ENCODE assay signal across 36 cellular contexts in genomic region chr15:89743011-89743410, GRCh38. TPM values are rescaled to one million over a fixed set of nuclear protein-coding genes. Genes with fewer than 3 reads are reported as not detected.
"Had no signal": no experiment of that assay in that cellular context is flagged by ENCODE, and none has a peak within 500 bp of the region (broad histone marks: within the 10 kb centered on the region; RNA-seq: fewer than 3 reads in every experiment).

No MANE protein-coding gene starts in this region.

- ATAC-seq: activated T-cell treated with anti-CD3 and anti-CD28 coated beads, Interleukin-2, amount 50 U/mL, for 72 hours; effector memory CD8-positive, alpha-beta T cell; gastroesophageal sphincter; heart right ventricle; WTC11 had no signal

- H3K27ac Mint-ChIP-seq: activated CD4-positive, alpha-beta memory T cell treated with anti-CD3 and anti-CD28 coated beads, Interleukin-2, amount 10 ng/mL, durations not matched to agents 7 days and 5 days; activated CD4-positive, alpha-beta T cell treated with anti-CD3 and anti-CD28 coated beads, Interleukin-2, amount 10 ng/mL, durations not matched to agents 7 days and 5 days; activated naive CD8-positive, alpha-beta T cell; activated T-cell treated with anti-CD3 and anti-CD28 coated beads, Interleukin-2, amount 50 U/mL, for 24 hours; activated T-cell treated with anti-CD3 and anti-CD28 coated beads, Interleukin-2, amount 50 U/mL, for 72 hours; effector memory CD8-positive, alpha-beta T cell; WTC11 had no signal

- H2AFZ ChIP-seq: hepatocyte had no signal

- DNase-seq: activated CD4-positive, alpha-beta memory T cell treated with anti-CD3 and anti-CD28 coated beads, Interleukin-2, amount 10 ng/mL, durations not matched to agents 7 days and 5 days; activated CD4-positive, alpha-beta T cell treated with anti-CD3 and anti-CD28 coated beads for 1 hour; activated CD4-positive, alpha-beta T cell treated with anti-CD3 and anti-CD28 coated beads for 4 hours; activated CD4-positive, alpha-beta T cell treated with anti-CD3 and anti-CD28 coated beads, Interleukin-2, amount 10 ng/mL, durations not matched to agents 7 days and 5 days; activated CD4-positive, alpha-beta T cell treated with anti-CD3 and anti-CD28 coated beads, Interleukin-2, amount 50 U/mL, for 4 hours; activated CD8-positive, alpha-beta memory T cell treated with anti-CD3 and anti-CD28 coated beads, Interleukin-2, amount 50 U/mL, for 48 hours; activated effector memory CD4-positive, alpha-beta T cell treated with Interleukin-2 at 50 U/mL for 16 hours; activated gamma-delta T cell treated with Interleukin-2 at 50 U/mL for 16 hours; activated naive CD4-positive, alpha-beta T cell treated with anti-CD3 and anti-CD28 coated beads, Interleukin-2, amount 50 U/mL, for 16 hours; activated naive CD4-positive, alpha-beta T cell treated with Interleukin-2 at 50 U/mL for 16 hours; activated T-cell treated with anti-CD3 and anti-CD28 coated beads for 4 hours; activated T-cell treated with anti-CD3 and anti-CD28 coated beads, Interleukin-2, amount 50 U/mL, for 24 hours; activated T-cell treated with anti-CD3 and anti-CD28 coated beads, Interleukin-2, amount 50 U/mL, for 72 hours; amniotic stem cell; anterior cingulate cortex; brain microvascular endothelial cell; caudate nucleus; cortex of kidney; dermis blood vessel endothelial cell; effector CD4-positive, alpha-beta T cell; effector memory CD8-positive, alpha-beta T cell; erythroblast; esophagus squamous epithelium; foreskin melanocyte; heart right ventricle; T-helper 2 cell had no signal

- H3K36me3 ChIP-seq: brain microvascular endothelial cell, esophagus squamous epithelium, gastroesophageal sphincter, heart right ventricle had no signal

- H3K27me3 ChIP-seq: brain microvascular endothelial cell had no signal

- H3K4me3 Mint-ChIP-seq: activated CD4-positive, alpha-beta memory T cell treated with anti-CD3 and anti-CD28 coated beads, Interleukin-2, amount 10 ng/mL, durations not matched to agents 7 days and 5 days; activated CD4-positive, alpha-beta T cell treated with anti-CD3 and anti-CD28 coated beads, Interleukin-2, amount 10 ng/mL, durations not matched to agents 7 days and 5 days; activated naive CD8-positive, alpha-beta T cell; activated T-cell treated with anti-CD3 and anti-CD28 coated beads, Interleukin-2, amount 50 U/mL, for 24 hours; activated T-cell treated with anti-CD3 and anti-CD28 coated beads, Interleukin-2, amount 50 U/mL, for 72 hours; effector memory CD8-positive, alpha-beta T cell; WTC11 had no signal

- H3K27ac ChIP-seq: brain microvascular endothelial cell, esophagus squamous epithelium, gastroesophageal sphincter, heart right ventricle, hepatocyte had no signal

- H3K9me3 ChIP-seq: esophagus squamous epithelium, gastroesophageal sphincter, heart right ventricle had no signal

- H3K4me2 ChIP-seq: hepatocyte had no signal

- H3K9me3 Mint-ChIP-seq: activated CD4-positive, alpha-beta memory T cell treated with anti-CD3 and anti-CD28 coated beads, Interleukin-2, amount 10 ng/mL, durations not matched to agents 7 days and 5 days; activated CD4-positive, alpha-beta T cell treated with anti-CD3 and anti-CD28 coated beads, Interleukin-2, amount 10 ng/mL, durations not matched to agents 7 days and 5 days; activated T-cell treated with anti-CD3 and anti-CD28 coated beads, Interleukin-2, amount 50 U/mL, for 24 hours; activated T-cell treated with anti-CD3 and anti-CD28 coated beads, Interleukin-2, amount 50 U/mL, for 72 hours; effector memory CD8-positive, alpha-beta T cell; WTC11 had no signal

- FAIRE-seq: astrocyte, colon had no signal

- H3K4me3 ChIP-seq: esophagus squamous epithelium, gastroesophageal sphincter, heart right ventricle, hepatocyte had no signal

- H3K27me3 Mint-ChIP-seq: activated CD4-positive, alpha-beta memory T cell treated with anti-CD3 and anti-CD28 coated beads, Interleukin-2, amount 10 ng/mL, durations not matched to agents 7 days and 5 days; activated CD4-positive, alpha-beta T cell treated with anti-CD3 and anti-CD28 coated beads, Interleukin-2, amount 10 ng/mL, durations not matched to agents 7 days and 5 days had no signal

- H3K36me3 Mint-ChIP-seq: activated naive CD8-positive, alpha-beta T cell; WTC11 had no signal

- H3K4me1 ChIP-seq: gastroesophageal sphincter had no signal

RNA-seq across cellular contexts. Expression of gene MESP1, which starts 8.0 kb away (rescaled TPM):
- total RNA-seq: astrocyte had no signal
- polyA plus RNA-seq: fibroblast of lung had no signal

RNA-seq across cellular contexts. Expression of gene MESP2, which starts 33.1 kb away (rescaled TPM):
- total RNA-seq: activated CD4-positive, alpha-beta memory T cell treated with anti-CD3 and anti-CD28 coated beads, Interleukin-2, amount 10 ng/mL, durations not matched to agents 7 days and 5 days; activated CD4-positive, alpha-beta T cell treated with anti-CD3 and anti-CD28 coated beads, Interleukin-2, amount 10 ng/mL, durations not matched to agents 7 days and 5 days; activated T-cell treated with anti-CD3 and anti-CD28 coated beads, Interleukin-2, amount 50 U/mL, for 72 hours; astrocyte; dermis blood vessel endothelial cell; gastroesophageal sphincter; glomerular endothelial cell had no signal
- polyA plus RNA-seq: fibroblast of lung, hepatocyte had no signal

RNA-seq across cellular contexts. Expression of gene WDR93, which starts 52.4 kb away (rescaled TPM):
- total RNA-seq: activated CD4-positive, alpha-beta memory T cell treated with anti-CD3 and anti-CD28 coated beads, Interleukin-2, amount 10 ng/mL, durations not matched to agents 7 days and 5 days; activated CD4-positive, alpha-beta T cell treated with anti-CD3 and anti-CD28 coated beads, Interleukin-2, amount 10 ng/mL, durations not matched to agents 7 days and 5 days; astrocyte; chondrocyte; dermis blood vessel endothelial cell; esophagus squamous epithelium; fibroblast of villous mesenchyme; glomerular endothelial cell; WTC11 had no signal
- polyA plus RNA-seq: hepatocyte had no signal
